12 cellular contexts compared by ENCODE assay signal in genomic region chr17:21738877-21739474, GRCh38. TPM values are rescaled to one million over a fixed set of nuclear protein-coding genes. Genes with fewer than 3 reads are reported as not detected.
A peak's percentile ranks its signal among the peaks of the same experiment; 100 is the strongest.
DNase-seq lines count a peak whose midpoint lies in the region; ATAC-seq and TF ChIP-seq lines count a peak whose summit lies in the region.
"Not testable (repeated sequence)": the region's sequence is repeated elsewhere in the genome, so short reads cannot be mapped to it uniquely, and the experiment has no call there.
"Had no signal": no experiment of that assay in that cellular context is flagged by ENCODE, and none has a peak within 500 bp of the region (broad histone marks: within the 10 kb centered on the region; RNA-seq: fewer than 3 reads in every experiment).

No MANE protein-coding gene starts in this region.

- H3K27me3 Mint-ChIP-seq in immature natural killer cell (ENCODE audit: low read depth in 3 of 3), result not testable (repeated sequence)

- not testable (repeated sequence) for H3K9me2 ChIP-seq in PC-3 (replicated peaks; ENCODE audit: low read length)

- not testable (repeated sequence) for H3K36me3 Mint-ChIP-seq in immature natural killer cell

- H3F3A ChIP-seq in PC-3 (ENCODE audit: low read length, unreplicated experiment), result not testable (repeated sequence)

- intact Hi-C loops in PC-3 (cut with micrococcal nuclease), result not testable (repeated sequence)

- TF ChIP-seq CTCF in PC-3 (conservative IDR thresholded peaks at IDR 0.05; ENCODE audit: low read depth, low read length), result not testable (repeated sequence)

- BruUV-seq in PC-3 (replicated peaks; lab: Mats Ljungman, UMichigan), result not testable (repeated sequence)

- not testable (repeated sequence) for H3K4me2 ChIP-seq in PC-3 (ENCODE audit: low read length)

- H3K4me1 ChIP-seq in PC-3 (ENCODE audit: insufficient read depth, low read length), result not testable (repeated sequence)

- not testable (repeated sequence) for H3K9me3 Mint-ChIP-seq in immature natural killer cell

- not testable (repeated sequence) for H3K4me3 ChIP-seq in PC-3 (ENCODE audit: low read length)

- not testable (repeated sequence) for H3K27me3 ChIP-seq in PC-3 (ENCODE audit: low read length)

- POLR2A ChIA-PET in PC-3 (lab: Charles Lee; ENCODE audit: unreplicated experiment), result not testable (repeated sequence)

- H2AFZ ChIP-seq in PC-3 (ENCODE audit: low read length), result not testable (repeated sequence)

- H3K9ac ChIP-seq in PC-3 (ENCODE audit: low read length), result not testable (repeated sequence)

- H3K4me1 Mint-ChIP-seq in immature natural killer cell, result peaks cover 11 to 14% of the 10 kb centered on the region in 2 donors

- H3K9me3 ChIP-seq in PC-3 (ENCODE audit: low read length), result not testable (repeated sequence)

- H4K20me1 ChIP-seq in PC-3 (ENCODE audit: low read length), result not testable (repeated sequence)

- H3K79me2 ChIP-seq in PC-3 (ENCODE audit: low read length), result not testable (repeated sequence)

- H3K27ac Mint-ChIP-seq in immature natural killer cell, result peak overlapping the region in 5 of 6 donors; percentile 79 to 93 (median 87)

- H3K36me3 ChIP-seq in PC-3 (ENCODE audit: low read depth, low read length), result not testable (repeated sequence)

- CTCF ChIA-PET in PC-3 (lab: Charles Lee), result not testable (repeated sequence)

- peak; percentile 47 for ATAC-seq in GM18498 (IDR thresholded peaks at IDR 0.05; ENCODE audit: unreplicated experiment)
- peak; percentile 70 for ATAC-seq in GM18909 (IDR thresholded peaks at IDR 0.05; ENCODE audit: poor library complexity, unreplicated experiment)
- peak; percentile 59 for ATAC-seq in GM21529 (IDR thresholded peaks at IDR 0.05; ENCODE audit: unreplicated experiment)
- peak; percentile 60 for ATAC-seq in HG02884 (IDR thresholded peaks at IDR 0.05; ENCODE audit: unreplicated experiment)
- peak; percentile 55 for ATAC-seq in HG03460 (IDR thresholded peaks at IDR 0.05; ENCODE audit: unreplicated experiment)
- ATAC-seq in PC-3, result not testable (repeated sequence)

- H3K27ac ChIP-seq in PC-3 (ENCODE audit: low read length), result not testable (repeated sequence)

- DNase-seq in PC-3 (peak; percentile 24), immature natural killer cell (peak in 2 of 3 donors; percentile 6 to 12)

- H3K4me3 Mint-ChIP-seq in immature natural killer cell, result peak overlapping the region; percentile 7 to 75 (median 53)

RNA-seq across cellular contexts. Expression of gene KCNJ18, which starts 46.7 kb away (rescaled TPM):
- total RNA-seq in PC-3 (2014; rRNA removed), result 0.12 and 0.51 TPM in 2 replicates
- polyA plus RNA-seq in immature natural killer cell, result not detected
- total RNA-seq: A673; Daoy; HT-29; T-helper 1 cell treated with Interleukin-12 subunit alpha and Interleukin-12 subunit beta and Interleukin-4 antibody, amounts not matched to agents 30 ng/mL and 1 ng/mL, for 36 hours had no signal
- polyA plus RNA-seq: CD14-positive monocyte had no signal
